ENCODE assay signal across 34 cellular contexts in the genomic region with DNA sequence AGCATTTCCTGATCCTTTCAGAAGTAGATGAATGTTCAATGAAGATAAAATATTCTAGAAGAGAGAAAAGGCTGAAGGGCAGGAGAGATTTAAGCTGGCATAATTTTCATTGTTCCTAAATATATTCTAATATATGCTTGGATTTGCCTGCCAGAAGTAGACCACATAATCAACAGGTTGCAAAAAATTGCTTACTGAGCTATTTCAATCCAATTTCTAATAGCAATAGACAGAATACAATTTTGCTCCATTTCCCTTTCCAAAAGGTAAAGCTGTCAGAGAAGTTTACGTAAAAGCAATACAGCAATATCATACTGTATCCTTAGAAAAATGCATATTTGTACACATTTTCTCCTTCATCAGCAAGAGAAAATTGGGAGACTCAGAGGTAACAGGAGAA.
DNase-seq lines count a peak whose midpoint lies in the region; ATAC-seq, FAIRE-seq and TF ChIP-seq lines count a peak whose summit lies in the region.
"Had no signal": no experiment of that assay in that cellular context is flagged by ENCODE, and none has a peak within 500 bp of the region (broad histone marks: within the 10 kb centered on the region; RNA-seq: fewer than 3 reads in every experiment).

No MANE protein-coding gene starts in this region.

- no peak for ATAC-seq in HepG2
- ATAC-seq in right lobe of liver = no peak
- ATAC-seq in A549 = no peak
- ATAC-seq in IMR-90 (ENCODE audit: low read depth) = no peak
- ATAC-seq in left ventricle myocardium superior = no peak
- ATAC-seq in GM21576 (IDR thresholded peaks at IDR 0.05; ENCODE audit: unreplicated experiment) = no peak
- ATAC-seq: CD8-positive, alpha-beta T cell had no signal

- no peak for TF ChIP-seq POLR2A in HepG2 (IDR thresholded peaks at IDR 0.05; ENCODE audit: insufficient read depth in 1 of 2, low read depth in 2 of 2, low read length in 2 of 2)
- no peak for TF ChIP-seq POLR2A in right lobe of liver (IDR thresholded peaks at IDR 0.05)
- no peak for TF ChIP-seq POLR2A in A549 (IDR thresholded peaks at IDR 0.05; ENCODE audit: low read length)
- no peak for TF ChIP-seq POLR2A in IMR-90 (IDR thresholded peaks at IDR 0.05; ENCODE audit: low read depth, low read length)

- H3K79me1 ChIP-seq in IMR-90 (ENCODE audit: low read depth in 1 of 2, low read length in 2 of 2) = no peaks in the 10 kb centered on the region

- no peak overlapping the region for H3K23ac ChIP-seq in IMR-90 (ENCODE audit: low read depth, low read length)

- FAIRE-seq in HepG2 (lab: Jason Lieb, UNC) = no peak
- FAIRE-seq in A549 (lab: Jason Lieb, UNC) = no peak
- FAIRE-seq: A204.1, D721Med had no signal

- no peaks in the 10 kb centered on the region for H3K4me1 ChIP-seq in HepG2 (ENCODE audit: insufficient read depth, low read length)
- no peaks in the 10 kb centered on the region for H3K4me1 ChIP-seq in right lobe of liver
- H3K4me1 ChIP-seq in A549 = no peaks in the 10 kb centered on the region
- H3K4me1 ChIP-seq in HEK293 (ENCODE audit: control insufficient read depth, insufficient read depth, low read length) = no peaks in the 10 kb centered on the region
- H3K4me1 ChIP-seq in IMR-90 (ENCODE audit: control insufficient read depth, insufficient read depth, low read length) = no peaks in the 10 kb centered on the region
- H3K4me1 ChIP-seq: BE2C, Caco-2 had no signal

- H3K9me3 ChIP-seq in HepG2 (ENCODE audit: low read length) (no peaks in the 10 kb centered on the region), right lobe of liver (no peaks in the 10 kb centered on the region), A549 (no peaks in the 10 kb centered on the region), HEK293 (ENCODE audit: control insufficient read depth, insufficient read depth, low read depth, low read length) (no peaks in the 10 kb centered on the region), IMR-90 (ENCODE audit: control insufficient read depth, insufficient read depth, low read length) (no peaks in the 10 kb centered on the region)
- H3K9me3 ChIP-seq: BE2C, Caco-2 had no signal

- H3K36me3 ChIP-seq in HepG2 (replicated peaks in 1 of 2; ENCODE audit: control insufficient read depth in 1 of 2, insufficient read depth in 2 of 2, low read length in 2 of 2) = no peaks in the 10 kb centered on the region
- H3K36me3 ChIP-seq in right lobe of liver = no peaks in the 10 kb centered on the region
- no peaks in the 10 kb centered on the region for H3K36me3 ChIP-seq in HEK293 (ENCODE audit: control insufficient read depth in 2 of 2, insufficient read depth in 1 of 2, low read length in 2 of 2)
- H3K36me3 ChIP-seq in IMR-90 (ENCODE audit: control insufficient read depth, insufficient read depth, low read length) = no peaks in the 10 kb centered on the region
- H3K36me3 ChIP-seq: BE2C; BLaER1; BLaER1 treated with 17β-estradiol and CSF1 and Interleukin-3, amounts not matched to agents 10 nM and 100 nM had no signal

- no peak overlapping the region for H2BK120ac ChIP-seq in IMR-90 (ENCODE audit: low read depth, low read length)

- no peak overlapping the region for H3K4me3 ChIP-seq in HepG2 (replicated peaks in 1 of 3; ENCODE audit: insufficient read depth in 1 of 3, low read depth in 2 of 3, low read length in 3 of 3)
- H3K4me3 ChIP-seq in right lobe of liver = no peak overlapping the region
- H3K4me3 ChIP-seq in A549 = no peak overlapping the region
- no peak overlapping the region for H3K4me3 ChIP-seq in HEK293 (ENCODE audit: low read depth, low read length)
- no peak overlapping the region for H3K4me3 ChIP-seq in IMR-90 (ENCODE audit: insufficient read depth, low read depth, low read length)
- H3K4me3 ChIP-seq: BLaER1; BLaER1 treated with 17β-estradiol and CSF1 and Interleukin-3, amounts not matched to agents 10 nM and 100 nM had no signal

- H3K27me3 ChIP-seq in HepG2 (ENCODE audit: control insufficient read depth in 1 of 2, insufficient read depth in 2 of 2, low read length in 2 of 2) (peaks cover 0 to 4% of the 10 kb centered on the region in 2 experiments; a peak in 3 of 5 replicates), right lobe of liver (no peaks in the 10 kb centered on the region), IMR-90 (ENCODE audit: control insufficient read depth, insufficient read depth, low read length) (peaks cover 2% of the 10 kb centered on the region; the same call in 1 of the 2 replicates)
- H3K27me3 ChIP-seq: BE2C; BLaER1; BLaER1 treated with 17β-estradiol and CSF1 and Interleukin-3, amounts not matched to agents 10 nM and 100 nM had no signal

- no peaks in the 10 kb centered on the region for H3K79me2 ChIP-seq in HepG2 (ENCODE audit: insufficient read depth, low read length)

- no peak overlapping the region for H2AK5ac ChIP-seq in IMR-90 (ENCODE audit: low read depth, low read length)

- TF ChIP-seq CTCF in HepG2 (CRISPR knock-in tag; IDR thresholded peaks at IDR 0.05) = no peak
- no peak for TF ChIP-seq CTCF in right lobe of liver (IDR thresholded peaks at IDR 0.05)
- no peak for TF ChIP-seq CTCF in A549 (IDR thresholded peaks at IDR 0.05)
- no peak for TF ChIP-seq CTCF in HEK293 (tag by site-specific recombination; IDR thresholded peaks at IDR 0.05)
- TF ChIP-seq CTCF in IMR-90 (conservative IDR thresholded peaks at IDR 0.05; ENCODE audit: low read depth, low read length) = no peak

- no peak overlapping the region for H4K91ac ChIP-seq in IMR-90 (ENCODE audit: insufficient read depth, low read depth, low read length)

- H3K56ac ChIP-seq in IMR-90 (ENCODE audit: extremely low read depth, insufficient read depth, low read length) = no peak overlapping the region

- H3K9ac ChIP-seq in HepG2 (ENCODE audit: insufficient read depth, low read depth, low read length) = no peak overlapping the region
- H3K9ac ChIP-seq in IMR-90 (ENCODE audit: low read depth, low read length) = no peak overlapping the region
- H3K9ac ChIP-seq: BLaER1; BLaER1 treated with 17β-estradiol and CSF1 and Interleukin-3, amounts not matched to agents 10 nM and 100 nM had no signal

- no peak overlapping the region for H2AFZ ChIP-seq in HepG2 (ENCODE audit: low read length)
- no peak overlapping the region for H2AFZ ChIP-seq in IMR-90 (replicated peaks; ENCODE audit: low read length, poor library complexity)

- intact Hi-C loops in HepG2 (cut with micrococcal nuclease; ENCODE audit: unreplicated experiment) (no loop called here), right lobe of liver (cut with DNase I) (no loop called here), IMR-90 (cut with micrococcal nuclease) (no loop called here), left ventricle myocardium superior (cut with micrococcal nuclease) (no loop called here)

- dilution Hi-C loops in IMR-90 (cut with HindIII; ENCODE audit: low sequenced_read_pairs, unreplicated experiment) = no loop called here

- no peak overlapping the region for H3K4me2 ChIP-seq in HepG2 (ENCODE audit: low read depth, low read length)
- H3K4me2 ChIP-seq in A549 = no peak overlapping the region
- no peak overlapping the region for H3K4me2 ChIP-seq in IMR-90 (ENCODE audit: low read depth, low read length)
- H3K4me2 ChIP-seq: BLaER1; BLaER1 treated with 17β-estradiol and CSF1 and Interleukin-3, amounts not matched to agents 10 nM and 100 nM had no signal

- TF ChIP-seq EP300 in HepG2 (IDR thresholded peaks at IDR 0.05; ENCODE audit: low read depth in 2 of 2, low read length in 2 of 2) = no peak
- no peak for TF ChIP-seq EP300 in HepG2 (CRISPR knock-in tag; IDR thresholded peaks at IDR 0.05; ENCODE audit: borderline replicate concordance)
- TF ChIP-seq EP300 in A549 (IDR thresholded peaks at IDR 0.05) = no peak

- H2BK15ac ChIP-seq in IMR-90 (ENCODE audit: low read depth, low read length) = no peak overlapping the region

- no peak overlapping the region for H3K18ac ChIP-seq in IMR-90 (ENCODE audit: low read depth, low read length)

- no peak overlapping the region for H3K4ac ChIP-seq in IMR-90 (ENCODE audit: low read depth, low read length)

- no peak overlapping the region for H2AK9ac ChIP-seq in IMR-90 (replicated peaks; ENCODE audit: low read depth, low read length, poor library complexity)

- H2BK5ac ChIP-seq in IMR-90 (ENCODE audit: low read depth, low read length, poor library complexity, severe bottlenecking) = no peak overlapping the region

- in situ Hi-C loops in HepG2 (cut with HindIII; ENCODE audit: extremely low pct_ligation_motif_present, low pct_unique_long_range_greater_than_20kb) = no loop called here
- in situ Hi-C loops in IMR-90 (cut with MboI; ENCODE audit: low sequenced_read_pairs) = no loop called here

- POLR2A ChIA-PET in HepG2 (lab: Yijun Ruan, JAX) = no interaction called here
- POLR2A ChIA-PET in A549 (lab: Yijun Ruan, JAX) = no interaction called here
- POLR2A ChIA-PET in HEK293 (lab: Yijun Ruan, JAX) = no interaction called here
- POLR2A ChIA-PET in IMR-90 (lab: Charles Lee; ENCODE audit: unreplicated experiment) = no interaction called here

- H4K5ac ChIP-seq in IMR-90 (ENCODE audit: low read depth, low read length) = no peak overlapping the region

- WGBS in HepG2 (ENCODE audit: low lambda C conversion rate) = 42% methylated on average over 1 of the region's 1 CpG
- 95% methylated on average over 1 of the region's 1 CpG for WGBS in right lobe of liver (ENCODE audit: insufficient coverage, low coverage, low lambda C conversion rate, missing lambda C conversion rate)
- WGBS in A549 (ENCODE audit: missing lambda C conversion rate) = 77% methylated on average over 1 of the region's 1 CpG
- WGBS in IMR-90 (ENCODE audit: extremely low coverage in 2 of 2, insufficient read length in 1 of 2), 2 experiments = no CpG with 5 or more reads among the region's 1 CpG

- H2BK20ac ChIP-seq in IMR-90 (ENCODE audit: low read depth, low read length) = no peak overlapping the region

- no peak overlapping the region for H4K8ac ChIP-seq in IMR-90 (ENCODE audit: low read depth in 2 of 2, low read length in 2 of 2)

- CTCF ChIA-PET in HepG2 (lab: Yijun Ruan, JAX; ENCODE audit: low intra/inter-chr PET ratio, low total read pairs) = no interaction called here
- CTCF ChIA-PET in A549 (lab: Yijun Ruan, JAX) = interaction anchor here (0.7 kb wide), 1 partner anchor 915 kb away, joined by 3 read pairs; no protein-coding TSS in a partner anchor
- CTCF ChIA-PET in HEK293 (lab: Yijun Ruan, JAX) = interaction anchor here (1.4 kb wide), 1 partner anchor 128 kb away, joined by 4 read pairs; no protein-coding TSS in a partner anchor
- CTCF ChIA-PET in IMR-90 (lab: Yijun Ruan, JAX) = interaction anchor here (1.1 kb wide), 1 partner anchor 21 kb away, joined by 3 read pairs; no protein-coding TSS in a partner anchor

- TF ChIP-seq RAD21 in HepG2 (CRISPR knock-in tag; IDR thresholded peaks at IDR 0.05) (no peak), A549 (conservative IDR thresholded peaks at IDR 0.05 in 1 of 2, IDR thresholded peaks at IDR 0.05 in 1 of 2) (no peak), IMR-90 (IDR thresholded peaks at IDR 0.05; ENCODE audit: low read length) (no peak)

- no peaks in the 10 kb centered on the region for H3K9me1 ChIP-seq in IMR-90 (ENCODE audit: insufficient read depth, low read length)

- H4K20me1 ChIP-seq in HepG2 (ENCODE audit: insufficient read depth, low read length) = no peaks in the 10 kb centered on the region
- H4K20me1 ChIP-seq in IMR-90 (ENCODE audit: insufficient read depth, low read length) = no peaks in the 10 kb centered on the region
- H4K20me1 ChIP-seq: BLaER1; BLaER1 treated with 17β-estradiol and CSF1 and Interleukin-3, amounts not matched to agents 10 nM and 100 nM had no signal

- H3K27ac ChIP-seq in HepG2 (ENCODE audit: extremely low read length, insufficient read depth, low read length) = no peak overlapping the region
- no peak overlapping the region for H3K27ac ChIP-seq in right lobe of liver
- no peak overlapping the region for H3K27ac ChIP-seq in A549
- H3K27ac ChIP-seq in HEK293 (ENCODE audit: extremely low read depth, low read depth, low read length) = no peak overlapping the region
- H3K27ac ChIP-seq in IMR-90 (ENCODE audit: insufficient read depth, low read length) = no peak overlapping the region
- H3K27ac ChIP-seq: 22Rv1; BLaER1; BLaER1 treated with 17β-estradiol and CSF1 and Interleukin-3, amounts not matched to agents 10 nM and 100 nM; C4-2B had no signal

- no peak overlapping the region for H3K14ac ChIP-seq in IMR-90 (replicated peaks; ENCODE audit: low read depth, low read length)

- DNase-seq in HepG2 (ENCODE audit: low spot score) = no peak
- DNase-seq in right lobe of liver = no peak
- no peak for DNase-seq in A549 (ENCODE audit: low read depth in 1 of 2, low spot score in 1 of 2)
- no peak for DNase-seq in IMR-90
- DNase-seq in effector CD4-positive, alpha-beta T cell = no peak
- DNase-seq in left ventricle myocardium superior = no peak
- DNase-seq: 8988T; ACHN; AML-193; BE2C; C1 segment of cervical spinal cord; Caco-2; Calu3; CD4-positive, alpha-beta memory T cell; CD4-positive, alpha-beta T cell; CD4-positive, CD25-positive, alpha-beta regulatory T cell; CD8-positive, alpha-beta memory T cell; CD8-positive, alpha-beta T cell; COR-L47; DMS 273 treated with DMSO at 0.1 percent for 48 hours; DMS153; DMS53; DMS79; DMS79 treated with DMSO at 0.1 percent for 48 hours; DND-41; EL had no signal

- BruUV-seq in HepG2 (replicated peaks; lab: Mats Ljungman, UMichigan) = no TSS peak
- BruUV-seq in IMR-90 (replicated peaks; lab: Mats Ljungman, UMichigan) = no TSS peak
